ENCODE assay signal across 1 cellular context in the genomic region with DNA sequence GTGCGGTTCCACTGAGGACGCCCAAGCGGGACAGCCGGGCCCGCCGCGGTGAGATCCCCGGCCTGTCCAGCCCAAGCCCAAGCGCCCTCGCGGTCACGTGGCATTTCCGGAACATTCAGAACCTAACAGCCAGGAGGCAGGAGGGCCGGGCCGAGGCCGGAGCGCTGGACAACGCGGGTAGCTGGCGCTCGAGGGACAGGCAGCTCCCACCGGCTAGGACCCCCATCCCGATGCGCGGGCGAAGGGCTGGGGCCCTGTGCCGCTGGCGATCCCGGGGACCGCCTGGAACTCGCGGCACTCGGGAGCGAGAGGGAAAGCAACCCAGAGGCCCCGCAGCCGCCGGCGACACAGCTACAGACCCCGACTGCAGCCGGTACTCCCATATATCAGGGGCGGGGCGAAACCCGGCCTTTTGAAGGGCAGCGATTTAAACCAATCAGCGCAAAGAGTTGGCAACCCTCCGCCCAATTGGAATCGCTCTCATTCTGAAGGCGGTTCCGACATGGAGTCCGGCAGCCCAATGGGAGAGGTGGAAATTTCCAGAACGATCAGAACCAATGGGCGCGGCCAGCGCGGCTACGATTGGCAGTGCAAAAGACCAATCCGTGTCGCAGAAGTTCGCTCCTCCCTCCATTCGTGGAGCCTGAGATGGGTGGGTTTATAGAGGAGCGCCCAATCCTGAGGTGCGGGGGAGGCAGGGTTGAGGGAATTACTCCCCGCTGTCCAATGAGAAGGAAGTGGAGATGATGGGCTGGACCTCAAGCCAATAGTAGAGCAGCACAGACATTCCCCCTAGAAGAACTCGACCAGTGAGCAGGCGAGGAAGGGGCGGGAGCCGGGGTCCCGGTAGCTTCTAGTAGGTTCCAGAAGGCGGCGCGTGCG.
TF ChIP-seq lines count a peak whose summit lies in the region.

A gene (plus strand): TSS at position 849 of the 882 bp plus-strand sequence. CDS start 91 bp downstream, outside the sequence.

TF ChIP-seq in K562, 482 proteins besides CTCF, POLR2A, EP300 and RAD21 (continued from another document and continues in another):
- TF ChIP-seq ARHGAP35 (IDR thresholded peaks at IDR 0.05; ENCODE audit: partially characterized antibody) = no peak
- TF ChIP-seq CHD2 (IDR thresholded peaks at IDR 0.05; ENCODE audit: low read depth, low read length) = peak; percentile 93
- TF ChIP-seq NFYB (IDR thresholded peaks at IDR 0.05; ENCODE audit: extremely low read depth, insufficient read length) = peak; percentile 99
- TF ChIP-seq, protein P1, sequence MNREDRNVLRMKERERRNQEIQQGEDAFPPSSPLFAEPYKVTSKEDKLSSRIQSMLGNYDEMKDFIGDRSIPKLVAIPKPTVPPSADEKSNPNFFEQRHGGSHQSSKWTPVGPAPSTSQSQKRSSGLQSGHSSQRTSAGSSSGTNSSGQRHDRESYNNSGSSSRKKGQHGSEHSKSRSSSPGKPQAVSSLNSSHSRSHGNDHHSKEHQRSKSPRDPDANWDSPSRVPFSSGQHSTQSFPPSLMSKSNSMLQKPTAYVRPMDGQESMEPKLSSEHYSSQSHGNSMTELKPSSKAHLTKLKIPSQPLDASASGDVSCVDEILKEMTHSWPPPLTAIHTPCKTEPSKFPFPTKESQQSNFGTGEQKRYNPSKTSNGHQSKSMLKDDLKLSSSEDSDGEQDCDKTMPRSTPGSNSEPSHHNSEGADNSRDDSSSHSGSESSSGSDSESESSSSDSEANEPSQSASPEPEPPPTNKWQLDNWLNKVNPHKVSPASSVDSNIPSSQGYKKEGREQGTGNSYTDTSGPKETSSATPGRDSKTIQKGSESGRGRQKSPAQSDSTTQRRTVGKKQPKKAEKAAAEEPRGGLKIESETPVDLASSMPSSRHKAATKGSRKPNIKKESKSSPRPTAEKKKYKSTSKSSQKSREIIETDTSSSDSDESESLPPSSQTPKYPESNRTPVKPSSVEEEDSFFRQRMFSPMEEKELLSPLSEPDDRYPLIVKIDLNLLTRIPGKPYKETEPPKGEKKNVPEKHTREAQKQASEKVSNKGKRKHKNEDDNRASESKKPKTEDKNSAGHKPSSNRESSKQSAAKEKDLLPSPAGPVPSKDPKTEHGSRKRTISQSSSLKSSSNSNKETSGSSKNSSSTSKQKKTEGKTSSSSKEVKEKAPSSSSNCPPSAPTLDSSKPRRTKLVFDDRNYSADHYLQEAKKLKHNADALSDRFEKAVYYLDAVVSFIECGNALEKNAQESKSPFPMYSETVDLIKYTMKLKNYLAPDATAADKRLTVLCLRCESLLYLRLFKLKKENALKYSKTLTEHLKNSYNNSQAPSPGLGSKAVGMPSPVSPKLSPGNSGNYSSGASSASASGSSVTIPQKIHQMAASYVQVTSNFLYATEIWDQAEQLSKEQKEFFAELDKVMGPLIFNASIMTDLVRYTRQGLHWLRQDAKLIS (CRISPR knock-in tag; IDR thresholded peaks at IDR 0.05) = peak; percentile 91
- no peak for TF ChIP-seq SRSF9 (IDR thresholded peaks at IDR 0.05; ENCODE audit: borderline replicate concordance, low read depth, low read length)
- peak; percentile 83 for TF ChIP-seq PHF8 (IDR thresholded peaks at IDR 0.05; ENCODE audit: borderline replicate concordance, low read length)
- TF ChIP-seq, protein P2, sequence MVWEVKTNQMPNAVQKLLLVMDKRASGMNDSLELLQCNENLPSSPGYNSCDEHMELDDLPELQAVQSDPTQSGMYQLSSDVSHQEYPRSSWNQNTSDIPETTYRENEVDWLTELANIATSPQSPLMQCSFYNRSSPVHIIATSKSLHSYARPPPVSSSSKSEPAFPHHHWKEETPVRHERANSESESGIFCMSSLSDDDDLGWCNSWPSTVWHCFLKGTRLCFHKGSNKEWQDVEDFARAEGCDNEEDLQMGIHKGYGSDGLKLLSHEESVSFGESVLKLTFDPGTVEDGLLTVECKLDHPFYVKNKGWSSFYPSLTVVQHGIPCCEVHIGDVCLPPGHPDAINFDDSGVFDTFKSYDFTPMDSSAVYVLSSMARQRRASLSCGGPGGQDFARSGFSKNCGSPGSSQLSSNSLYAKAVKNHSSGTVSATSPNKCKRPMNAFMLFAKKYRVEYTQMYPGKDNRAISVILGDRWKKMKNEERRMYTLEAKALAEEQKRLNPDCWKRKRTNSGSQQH (CRISPR knock-in tag; IDR thresholded peaks at IDR 0.05) = 0 out of 2 replicates have a peak, but pooled peaks have one; percentile 32
- peak; percentile 70 for TF ChIP-seq HNRNPLL (IDR thresholded peaks at IDR 0.05; ENCODE audit: low read depth, low read length, poor library complexity, severe bottlenecking)
- TF ChIP-seq ATF1 (CRISPR knock-in tag; IDR thresholded peaks at IDR 0.05) = no peak
- peak; percentile 95 for TF ChIP-seq ATF1 (tag; IDR thresholded peaks at IDR 0.05)
- no peak for TF ChIP-seq HDAC8 (tag; IDR thresholded peaks at IDR 0.05)
- peak; percentile 96 for TF ChIP-seq RBM25 (IDR thresholded peaks at IDR 0.05; ENCODE audit: low read depth, low read length, severe bottlenecking)
- TF ChIP-seq SP2 (IDR thresholded peaks at IDR 0.05; ENCODE audit: extremely low read depth, low read depth, low read length, poor library complexity, severe bottlenecking) = peak; percentile 90
- 0 out of 2 replicates have a peak, but pooled peaks have one; percentile 72 for TF ChIP-seq RBM14 (IDR thresholded peaks at IDR 0.05; ENCODE audit: borderline replicate concordance, insufficient read depth, low read depth, low read length)
- TF ChIP-seq TBP (optimal IDR thresholded peaks at IDR 0.05; ENCODE audit: low read depth, low read length) = peak; percentile 96
- TF ChIP-seq POU5F1 (IDR thresholded peaks at IDR 0.05; ENCODE audit: borderline replicate concordance, low read depth, low read length, partially characterized antibody) = no peak
- peak; percentile 53; the same call in 1 of the 2 replicates for TF ChIP-seq CREB1 (IDR thresholded peaks at IDR 0.05)
- peak; percentile 77 for TF ChIP-seq CREB1 (CRISPR knock-in tag; IDR thresholded peaks at IDR 0.05)
- peak; percentile 89 for TF ChIP-seq POLR2AphosphoS5 (IDR thresholded peaks at IDR 0.05; ENCODE audit: control insufficient read depth, insufficient read depth, low read depth, low read length)
- TF ChIP-seq, protein P3, sequence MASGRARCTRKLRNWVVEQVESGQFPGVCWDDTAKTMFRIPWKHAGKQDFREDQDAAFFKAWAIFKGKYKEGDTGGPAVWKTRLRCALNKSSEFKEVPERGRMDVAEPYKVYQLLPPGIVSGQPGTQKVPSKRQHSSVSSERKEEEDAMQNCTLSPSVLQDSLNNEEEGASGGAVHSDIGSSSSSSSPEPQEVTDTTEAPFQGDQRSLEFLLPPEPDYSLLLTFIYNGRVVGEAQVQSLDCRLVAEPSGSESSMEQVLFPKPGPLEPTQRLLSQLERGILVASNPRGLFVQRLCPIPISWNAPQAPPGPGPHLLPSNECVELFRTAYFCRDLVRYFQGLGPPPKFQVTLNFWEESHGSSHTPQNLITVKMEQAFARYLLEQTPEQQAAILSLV (tag; IDR thresholded peaks at IDR 0.05) = no peak
- TF ChIP-seq ATF7 (IDR thresholded peaks at IDR 0.05) = peak; percentile 89
- no peak for TF ChIP-seq ZNF175 (CRISPR knock-in tag; IDR thresholded peaks at IDR 0.05; ENCODE audit: low read depth)
- TF ChIP-seq GTF2F1 (IDR thresholded peaks at IDR 0.05; ENCODE audit: low read depth, low read length) = peak; percentile 89
- TF ChIP-seq SIX5 (IDR thresholded peaks at IDR 0.05; ENCODE audit: borderline replicate concordance in 1 of 2, insufficient read depth in 1 of 2, low read depth in 1 of 2, low read length in 2 of 2) = no peak
- TF ChIP-seq POLR2AphosphoS2 (IDR thresholded peaks at IDR 0.05; ENCODE audit: low read length) = peak; percentile 51; the same call in 1 of the 2 replicates
- TF ChIP-seq HLTF (IDR thresholded peaks at IDR 0.05) = no peak
- 0 out of 2 replicates have a peak, but pooled peaks have one; percentile 63 for TF ChIP-seq ZNF586 (CRISPR knock-in tag; conservative IDR thresholded peaks at IDR 0.05)
- peak; percentile 87 for TF ChIP-seq GTF2E2 (tag; IDR thresholded peaks at IDR 0.05)
- TF ChIP-seq ZNF57 (CRISPR knock-in tag; IDR thresholded peaks at IDR 0.05) = 0 out of 2 replicates have a peak, but pooled peaks have one; percentile 55
- no peak for TF ChIP-seq SREBF2 (CRISPR knock-in tag; IDR thresholded peaks at IDR 0.05)
- TF ChIP-seq NR4A1 (CRISPR knock-in tag; IDR thresholded peaks at IDR 0.05) = no peak
- peak; percentile 52; the same call in 1 of the 2 replicates for TF ChIP-seq NR4A1 (tag; IDR thresholded peaks at IDR 0.05)
- TF ChIP-seq SAFB (IDR thresholded peaks at IDR 0.05; ENCODE audit: borderline replicate concordance, low read depth, low read length) = no peak
- no peak for TF ChIP-seq CEBPG (CRISPR knock-in tag; IDR thresholded peaks at IDR 0.05)
- TF ChIP-seq CEBPG (tag; conservative IDR thresholded peaks at IDR 0.05 in 1 of 2, IDR thresholded peaks at IDR 0.05 in 1 of 2) = no peak
- TF ChIP-seq MAFK (IDR thresholded peaks at IDR 0.05; ENCODE audit: low read length) = no peak
- TF ChIP-seq, protein P4, sequence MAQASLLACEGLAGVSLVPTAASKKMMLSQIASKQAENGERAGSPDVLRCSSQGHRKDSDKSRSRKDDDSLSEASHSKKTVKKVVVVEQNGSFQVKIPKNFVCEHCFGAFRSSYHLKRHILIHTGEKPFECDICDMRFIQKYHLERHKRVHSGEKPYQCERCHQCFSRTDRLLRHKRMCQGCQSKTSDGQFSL (CRISPR knock-in tag; IDR thresholded peaks at IDR 0.05) = 0 out of 2 replicates have a peak, but pooled peaks have one; percentile 27
- TF ChIP-seq, protein P4 (tag; IDR thresholded peaks at IDR 0.05) = no peak; a peak in 1 of 4 replicates
- TF ChIP-seq, protein P5, sequence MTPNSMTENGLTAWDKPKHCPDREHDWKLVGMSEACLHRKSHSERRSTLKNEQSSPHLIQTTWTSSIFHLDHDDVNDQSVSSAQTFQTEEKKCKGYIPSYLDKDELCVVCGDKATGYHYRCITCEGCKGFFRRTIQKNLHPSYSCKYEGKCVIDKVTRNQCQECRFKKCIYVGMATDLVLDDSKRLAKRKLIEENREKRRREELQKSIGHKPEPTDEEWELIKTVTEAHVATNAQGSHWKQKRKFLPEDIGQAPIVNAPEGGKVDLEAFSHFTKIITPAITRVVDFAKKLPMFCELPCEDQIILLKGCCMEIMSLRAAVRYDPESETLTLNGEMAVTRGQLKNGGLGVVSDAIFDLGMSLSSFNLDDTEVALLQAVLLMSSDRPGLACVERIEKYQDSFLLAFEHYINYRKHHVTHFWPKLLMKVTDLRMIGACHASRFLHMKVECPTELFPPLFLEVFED (CRISPR knock-in tag; conservative IDR thresholded peaks at IDR 0.05) = peak; percentile 12; the same call in 1 of the 2 replicates
- TF ChIP-seq SOX6 (IDR thresholded peaks at IDR 0.05) = peak; percentile 53
- no peak for TF ChIP-seq TCF3 (CRISPR knock-in tag; IDR thresholded peaks at IDR 0.05)
- TF ChIP-seq, protein P6, sequence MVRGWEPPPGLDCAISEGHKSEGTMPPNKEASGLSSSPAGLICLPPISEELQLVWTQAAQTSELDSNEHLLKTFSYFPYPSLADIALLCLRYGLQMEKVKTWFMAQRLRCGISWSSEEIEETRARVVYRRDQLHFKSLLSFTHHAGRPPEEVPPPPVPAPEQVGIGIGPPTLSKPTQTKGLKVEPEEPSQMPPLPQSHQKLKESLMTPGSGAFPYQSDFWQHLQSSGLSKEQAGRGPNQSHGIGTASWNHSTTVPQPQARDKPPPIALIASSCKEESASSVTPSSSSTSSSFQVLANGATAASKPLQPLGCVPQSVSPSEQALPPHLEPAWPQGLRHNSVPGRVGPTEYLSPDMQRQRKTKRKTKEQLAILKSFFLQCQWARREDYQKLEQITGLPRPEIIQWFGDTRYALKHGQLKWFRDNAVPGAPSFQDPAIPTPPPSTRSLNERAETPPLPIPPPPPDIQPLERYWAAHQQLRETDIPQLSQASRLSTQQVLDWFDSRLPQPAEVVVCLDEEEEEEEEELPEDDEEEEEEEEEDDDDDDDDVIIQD (CRISPR knock-in tag; IDR thresholded peaks at IDR 0.05) = peak; percentile 18; the same call in 1 of the 2 replicates
- peak; percentile 36; the same call in 1 of the 2 replicates for TF ChIP-seq NR2F6 (CRISPR knock-in tag; IDR thresholded peaks at IDR 0.05)
- TF ChIP-seq ZNF143 (CRISPR knock-in tag; IDR thresholded peaks at IDR 0.05) = peak; percentile 54; the same call in 1 of the 2 replicates
- TF ChIP-seq, protein P7, sequence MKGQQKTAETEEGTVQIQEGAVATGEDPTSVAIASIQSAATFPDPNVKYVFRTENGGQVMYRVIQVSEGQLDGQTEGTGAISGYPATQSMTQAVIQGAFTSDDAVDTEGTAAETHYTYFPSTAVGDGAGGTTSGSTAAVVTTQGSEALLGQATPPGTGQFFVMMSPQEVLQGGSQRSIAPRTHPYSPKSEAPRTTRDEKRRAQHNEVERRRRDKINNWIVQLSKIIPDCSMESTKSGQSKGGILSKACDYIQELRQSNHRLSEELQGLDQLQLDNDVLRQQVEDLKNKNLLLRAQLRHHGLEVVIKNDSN (CRISPR knock-in tag; IDR thresholded peaks at IDR 0.05) = peak; percentile 97
- TF ChIP-seq SMARCC2 (IDR thresholded peaks at IDR 0.05; ENCODE audit: low read depth) = no peak
- TF ChIP-seq BMI1 (IDR thresholded peaks at IDR 0.05; ENCODE audit: low read length) = no peak
- peak; percentile 46 for TF ChIP-seq NFIC (IDR thresholded peaks at IDR 0.05)
- peak; percentile 1; the same call in 1 of the 2 replicates for TF ChIP-seq SMARCE1 (IDR thresholded peaks at IDR 0.05)
- TF ChIP-seq OTX1 (CRISPR knock-in tag; IDR thresholded peaks at IDR 0.05) = peak; percentile 90
- TF ChIP-seq FOXK2 (conservative IDR thresholded peaks at IDR 0.05 in 1 of 2, IDR thresholded peaks at IDR 0.05 in 1 of 2; ENCODE audit: low read depth in 2 of 2) = peak in 1 of 2 experiments; percentile 22; a peak in 3 of 4 replicates
- TF ChIP-seq MAFF (IDR thresholded peaks at IDR 0.05; ENCODE audit: low read length) = no peak
- peak; percentile 15; the same call in 1 of the 2 replicates for TF ChIP-seq ZNF263 (CRISPR knock-in tag; IDR thresholded peaks at IDR 0.05; ENCODE audit: borderline replicate concordance)
- no peak for TF ChIP-seq ZKSCAN8 (CRISPR knock-in tag; IDR thresholded peaks at IDR 0.05)
- 0 out of 2 replicates have a peak, but pooled peaks have one; percentile 76 for TF ChIP-seq ZNF212 (CRISPR knock-in tag; IDR thresholded peaks at IDR 0.05)
- TF ChIP-seq, protein P8, sequence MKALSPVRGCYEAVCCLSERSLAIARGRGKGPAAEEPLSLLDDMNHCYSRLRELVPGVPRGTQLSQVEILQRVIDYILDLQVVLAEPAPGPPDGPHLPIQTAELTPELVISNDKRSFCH (CRISPR knock-in tag; IDR thresholded peaks at IDR 0.05) = no peak
- TF ChIP-seq, protein P8 (tag; IDR thresholded peaks at IDR 0.05) = peak; percentile 73; the same call in 1 of the 2 replicates
- 0 out of 2 replicates have a peak, but pooled peaks have one; percentile 40 for TF ChIP-seq ZBTB17 (CRISPR knock-in tag; IDR thresholded peaks at IDR 0.05)
- peak; percentile 17; the same call in 1 of the 2 replicates for TF ChIP-seq DPF2 (IDR thresholded peaks at IDR 0.05)
- peak; percentile 64 for TF ChIP-seq KLF13 (tag; IDR thresholded peaks at IDR 0.05; ENCODE audit: borderline replicate concordance, low read depth)
- peak; percentile 95 to 99 for TF ChIP-seq TEAD1 (CRISPR knock-in tag; IDR thresholded peaks at IDR 0.05)
- peak; percentile 88 for TF ChIP-seq LEF1 (IDR thresholded peaks at IDR 0.05)
- peak; percentile 100 for TF ChIP-seq RBFOX2 (IDR thresholded peaks at IDR 0.05; ENCODE audit: low read depth, low read length)
